Comparison of ENCODE assay signal across 13 cellular contexts in the genomic region with DNA sequence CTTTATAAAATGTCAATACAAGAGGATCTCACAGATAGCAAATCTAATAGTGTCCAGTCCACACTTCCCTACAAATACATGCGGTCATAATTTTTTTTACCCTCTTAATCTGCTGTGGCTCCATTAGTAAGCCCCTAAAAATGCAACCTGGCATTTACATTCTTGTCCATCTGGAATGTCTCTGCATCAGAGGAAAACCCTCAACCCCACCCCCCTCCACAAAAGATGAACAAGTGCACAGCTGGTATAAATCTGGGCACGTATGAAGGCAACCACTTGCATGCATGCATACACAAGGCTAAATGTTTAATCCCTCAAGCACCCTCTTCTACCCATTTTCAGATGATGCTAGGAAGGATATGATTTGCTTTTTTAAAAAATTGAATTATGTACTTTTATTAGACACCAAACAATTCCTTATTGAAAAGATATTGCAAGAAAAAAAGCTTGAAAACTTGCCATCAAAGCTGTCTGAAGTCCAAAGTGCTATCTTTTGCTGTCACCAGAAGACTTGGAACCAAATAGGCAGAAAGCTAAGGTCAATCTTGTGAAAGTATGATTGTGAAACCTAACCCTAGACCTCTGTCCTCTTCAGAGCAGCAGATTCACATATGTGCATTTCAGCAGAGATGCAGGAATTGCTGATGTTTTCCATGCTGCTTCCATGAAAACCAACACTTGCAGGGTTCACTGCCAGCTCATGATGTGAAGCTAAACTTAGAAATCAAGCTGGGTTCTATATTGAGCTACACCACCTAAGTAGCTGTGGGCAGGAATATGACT. TPM values are rescaled to one million over a fixed set of nuclear protein-coding genes. Genes with fewer than 3 reads are reported as not detected.
DNase-seq lines count a peak whose midpoint lies in the region; ATAC-seq, FAIRE-seq and TF ChIP-seq lines count a peak whose summit lies in the region.
"Had no signal": no experiment of that assay in that cellular context is flagged by ENCODE, and none has a peak within 500 bp of the region (broad histone marks: within the 10 kb centered on the region; RNA-seq: fewer than 3 reads in every experiment).

No MANE protein-coding gene starts in this region.

- ATAC-seq in GM18861 (IDR thresholded peaks at IDR 0.05; ENCODE audit: unreplicated experiment) (no peak), HG02588 (IDR thresholded peaks at IDR 0.05; ENCODE audit: unreplicated experiment) (no peak)

- H3K4me3 ChIP-seq in astrocyte of the spinal cord (ENCODE audit: low read depth, low read length) (no peak overlapping the region), keratinocyte (ENCODE audit: control insufficient read depth in 2 of 3, extremely low read depth in 1 of 3, insufficient read depth in 2 of 3, low read depth in 1 of 3, low read length in 3 of 3) (no peak overlapping the region)

- no peak for TF ChIP-seq CTCF in astrocyte of the spinal cord (IDR thresholded peaks at IDR 0.05; ENCODE audit: low read depth, low read length)
- TF ChIP-seq CTCF in keratinocyte (optimal IDR thresholded peaks at IDR 0.05 in 1 of 3, IDR thresholded peaks at IDR 0.05 in 1 of 3, conservative IDR thresholded peaks at IDR 0.05 in 1 of 3; ENCODE audit: extremely low read depth in 1 of 3, insufficient read depth in 2 of 3, low read length in 3 of 3): no peak

- no peaks in the 10 kb centered on the region for H4K20me1 ChIP-seq in keratinocyte (ENCODE audit: control insufficient read depth, extremely low read depth, insufficient read depth, low read length)

- DNase-seq in A172 (ENCODE audit: low spot score): peak; percentile 51
- DNase-seq in HPDE6-E6E7 (ENCODE audit: extremely low spot score): peak; percentile 19
- DNase-seq in astrocyte of the spinal cord (ENCODE audit: low read depth, low spot score): peak; percentile 85
- DNase-seq in keratinocyte (ENCODE audit: low read depth, low spot score): no peak
- no peak for DNase-seq in mucosa of gallbladder (ENCODE audit: low spot score)
- no peak for DNase-seq in activated T-cell treated with anti-CD3 and anti-CD28 coated beads for 4 hours
- DNase-seq: activated CD4-positive, alpha-beta T cell treated with anti-CD3 and anti-CD28 coated beads, Interleukin-2, amount 10 ng/mL, durations not matched to agents 24 days and 14 days; activated naive CD8-positive, alpha-beta T cell treated with anti-CD3 and anti-CD28 coated beads, Interleukin-2, amount 10 ng/mL, durations not matched to agents 7 days and 5 days; BE2C; MV-4-11 had no signal

- in situ Hi-C loops in astrocyte of the spinal cord (cut with HindIII; ENCODE audit: low sequenced_read_pairs): no loop called here

- peaks cover 47% of the 10 kb centered on the region for H3K79me2 ChIP-seq in keratinocyte (ENCODE audit: control insufficient read depth, insufficient read depth, low read length)

- H3K36me3 ChIP-seq in keratinocyte (ENCODE audit: control insufficient read depth in 2 of 2, extremely low read depth in 1 of 2, insufficient read depth in 2 of 2, low read length in 2 of 2): peaks cover 0 to 10% of the 10 kb centered on the region in 2 experiments
- H3K36me3 ChIP-seq: BE2C had no signal

- peaks cover 3% of the 10 kb centered on the region for H3K9me3 ChIP-seq in keratinocyte (ENCODE audit: control insufficient read depth, low read depth, low read length)
- H3K9me3 ChIP-seq: BE2C had no signal

- H3K27ac ChIP-seq in keratinocyte (ENCODE audit: control insufficient read depth, insufficient read depth, low read length): no peak overlapping the region

- no peaks in the 10 kb centered on the region for H3K27me3 ChIP-seq in keratinocyte (ENCODE audit: control insufficient read depth, extremely low read depth, insufficient read depth, low read length)
- H3K27me3 ChIP-seq: BE2C had no signal

- no peak overlapping the region for H3K9ac ChIP-seq in keratinocyte (ENCODE audit: control insufficient read depth, extremely low read depth, insufficient read depth, low read length)

- dilution Hi-C loops in keratinocyte (cut with MboI; ENCODE audit: extremely low pct_ligation_motif_present, low sequenced_read_pairs): no loop called here

- H2AFZ ChIP-seq in keratinocyte (ENCODE audit: control insufficient read depth, low read length): no peak overlapping the region

- H3K9me1 ChIP-seq in keratinocyte (ENCODE audit: control insufficient read depth, extremely low read depth, insufficient read depth, low read length): no peaks in the 10 kb centered on the region

- H3K4me2 ChIP-seq in keratinocyte (ENCODE audit: control insufficient read depth, extremely low read depth, insufficient read depth, low read depth, low read length): no peak overlapping the region

- H3K4me1 ChIP-seq in keratinocyte (ENCODE audit: control insufficient read depth, extremely low read depth, insufficient read depth, low read length): peaks cover 27% of the 10 kb centered on the region
- H3K4me1 ChIP-seq: BE2C had no signal

- peak; percentile 32 for FAIRE-seq in keratinocyte (lab: Jason Lieb, UNC)
- FAIRE-seq: frontal cortex had no signal

RNA-seq across cellular contexts. Expression of gene IRS1, which starts 39.0 kb away (rescaled TPM):
- total RNA-seq in A172 (2014; rRNA removed; shearing (Covaris generic)): 6.6 and 7.0 TPM in 2 replicates
- 10.1 to 15.8 TPM (median 11.2 TPM) in 3 replicates for polyA plus RNA-seq in keratinocyte
- polyA plus RNA-seq in keratinocyte (2011; ENCODE audit: low read depth): 3.1 TPM
- polyA plus RNA-seq in keratinocyte (2011; cell fraction: cytosol; rRNA removed): 8.4 and 12.5 TPM in 2 replicates
- polyA plus RNA-seq in keratinocyte (2011; cell fraction: nucleus; rRNA removed): 21.1 and 26.0 TPM in 2 replicates
- polyA plus RNA-seq in keratinocyte (2012; ENCODE audit: low replicate concordance): 4.4 and 14.4 TPM in 2 replicates
- 15.8 to 35.1 TPM (median 21.6 TPM) in 3 replicates for polyA minus RNA-seq in keratinocyte
- polyA minus RNA-seq in keratinocyte (2011; cell fraction: cytosol; rRNA and poly(A)+ RNA removed): 34.7 TPM
- 38.6 and 48.2 TPM in 2 replicates for polyA minus RNA-seq in keratinocyte (2011; cell fraction: nucleus; rRNA and poly(A)+ RNA removed)
- total RNA-seq in mucosa of gallbladder: 35.9 TPM

Comparison
In these comparisons a context has a peak if more than half of its experiments do, and no peak if none do; other contexts are left out.
1. DNase-seq: peak in A172 (single experiment), HPDE6-E6E7 (single experiment) and astrocyte of the spinal cord (single experiment); none in keratinocyte (single experiment), mucosa of gallbladder (single experiment) and activated T-cell treated with anti-CD3 and anti-CD28 coated beads for 4 hours (single experiment).